Comparison of ENCODE assay signal across 11 cellular contexts in the genomic region with DNA sequence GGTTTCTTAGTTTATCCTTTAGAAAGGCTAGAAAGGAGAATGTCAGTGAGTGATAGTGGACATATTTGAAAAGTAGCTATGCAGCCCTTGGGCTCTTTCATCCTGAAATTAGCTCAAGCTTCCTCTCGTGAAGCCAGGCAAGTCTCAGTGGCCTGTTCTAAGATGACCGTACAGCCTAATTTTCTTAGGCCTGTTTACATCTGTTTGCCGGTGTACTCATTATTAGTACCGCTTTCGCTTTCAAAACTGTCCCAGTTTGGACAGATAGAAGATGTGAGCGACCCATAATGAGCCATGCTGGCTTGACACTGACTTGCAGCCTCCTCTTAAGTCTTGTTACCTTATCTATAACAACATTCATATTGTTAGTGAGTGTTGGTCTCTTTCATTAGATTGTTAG. TPM values are rescaled to one million over a fixed set of nuclear protein-coding genes. Genes with fewer than 3 reads are reported as not detected.
DNase-seq lines count a peak whose midpoint lies in the region; ATAC-seq and TF ChIP-seq lines count a peak whose summit lies in the region.
"Had no signal": no experiment of that assay in that cellular context is flagged by ENCODE, and none has a peak within 500 bp of the region (broad histone marks: within the 10 kb centered on the region; RNA-seq: fewer than 3 reads in every experiment).

No MANE protein-coding gene starts in this region.

- H3K79me2 ChIP-seq in OCI-LY7 (ENCODE audit: insufficient read depth, low read depth, low read length) = no peaks in the 10 kb centered on the region

- peak; percentile 7 for TF ChIP-seq CTCF in GM13976 (IDR thresholded peaks at IDR 0.05; ENCODE audit: borderline replicate concordance, control extremely low read depth, extremely low read depth, insufficient read depth, missing control alignments)
- no peak for TF ChIP-seq CTCF in OCI-LY7 (conservative IDR thresholded peaks at IDR 0.05; ENCODE audit: low read length)
- TF ChIP-seq CTCF in omental fat pad (IDR thresholded peaks at IDR 0.05) = no peak
- TF ChIP-seq CTCF in osteocyte (IDR thresholded peaks at IDR 0.05) = no peak
- TF ChIP-seq CTCF in progenitor cell of endocrine pancreas (IDR thresholded peaks at IDR 0.05; ENCODE audit: unreplicated experiment) = no peak

- H3K27ac Mint-ChIP-seq in stimulated activated naive CD8-positive, alpha-beta T cell treated with anti-CD3 and anti-CD28 coated beads, Interleukin-15, amount 100 ng/mL, for 72 hours = no peak overlapping the region
- H3K27ac Mint-ChIP-seq in osteocyte (ENCODE audit: unreplicated experiment) = no peak overlapping the region
- no peak overlapping the region for H3K27ac Mint-ChIP-seq in progenitor cell of endocrine pancreas

- no peaks in the 10 kb centered on the region for H4K20me1 ChIP-seq in OCI-LY7 (ENCODE audit: insufficient read depth, low read length)

- H3K4me2 ChIP-seq in OCI-LY7 (ENCODE audit: low read length) = peak overlapping the region; percentile 31; the same call in 1 of the 2 replicates

- peaks cover 2% of the 10 kb centered on the region for H3K4me1 ChIP-seq in OCI-LY7 (ENCODE audit: insufficient read depth, low read length, poor library complexity, severe bottlenecking)
- H3K4me1 ChIP-seq: prostate gland had no signal

- no peaks in the 10 kb centered on the region for H3K9me2 ChIP-seq in OCI-LY7 (ENCODE audit: insufficient read depth, low read length)

- DNase-seq in GM13976 (ENCODE audit: low spot score) (peak; percentile 27), OCI-LY7 (ENCODE audit: low spot score) (peak; percentile 27), omental fat pad (ENCODE audit: low spot score) (no peak), osteocyte (ENCODE audit: extremely low spot score, unreplicated experiment) (no peak), progenitor cell of endocrine pancreas (ENCODE audit: low spot score, unreplicated experiment) (no peak)
- DNase-seq in stimulated activated naive CD8-positive, alpha-beta T cell treated with anti-CD3 and anti-CD28 coated beads, Interleukin-15, amount 100 ng/mL, for 72 hours = no peak
- DNase-seq: activated CD4-positive, alpha-beta T cell treated with anti-CD3 and anti-CD28 coated beads for 48 hours had no signal

- H3K9me3 ChIP-seq in OCI-LY7 (ENCODE audit: low read length) = no peaks in the 10 kb centered on the region
- H3K9me3 ChIP-seq: prostate gland had no signal

- no peak overlapping the region for H3K27ac ChIP-seq in OCI-LY7 (ENCODE audit: low read depth, low read length, poor library complexity, severe bottlenecking)
- H3K27ac ChIP-seq: epithelial cell of prostate, prostate gland had no signal

- no TSS peak for BruUV-seq in OCI-LY7 (replicated peaks; lab: Mats Ljungman, UMichigan)

- peak overlapping the region; percentile 21 for H3K4me3 ChIP-seq in OCI-LY7 (ENCODE audit: low read depth, low read length, poor library complexity, severe bottlenecking)
- H3K4me3 ChIP-seq: prostate gland had no signal

- H3K9me3 Mint-ChIP-seq in stimulated activated naive CD8-positive, alpha-beta T cell treated with anti-CD3 and anti-CD28 coated beads, Interleukin-15, amount 100 ng/mL, for 72 hours = no peaks in the 10 kb centered on the region
- H3K9me3 Mint-ChIP-seq in osteocyte (ENCODE audit: unreplicated experiment) (no peaks in the 10 kb centered on the region), progenitor cell of endocrine pancreas (ENCODE audit: low read depth) (peaks cover 3% of the 10 kb centered on the region)

- H3K36me3 Mint-ChIP-seq in osteocyte (ENCODE audit: unreplicated experiment) (no peaks in the 10 kb centered on the region), progenitor cell of endocrine pancreas (ENCODE audit: insufficient read depth) (no peaks in the 10 kb centered on the region)

- in situ Hi-C loops in GM13976 (cut with MboI; ENCODE audit: low sequenced_read_pairs, unreplicated experiment) = no loop called here

- no peaks in the 10 kb centered on the region for H3K4me1 Mint-ChIP-seq in stimulated activated naive CD8-positive, alpha-beta T cell treated with anti-CD3 and anti-CD28 coated beads, Interleukin-15, amount 100 ng/mL, for 72 hours
- H3K4me1 Mint-ChIP-seq in osteocyte (ENCODE audit: unreplicated experiment) (peaks cover 7% of the 10 kb centered on the region), progenitor cell of endocrine pancreas (ENCODE audit: low read depth) (peaks cover 27% of the 10 kb centered on the region)

- CTCF ChIA-PET in OCI-LY7 (lab: Charles Lee; ENCODE audit: unreplicated experiment) = no interaction called here

- no peaks in the 10 kb centered on the region for H3K36me3 ChIP-seq in OCI-LY7 (ENCODE audit: insufficient read depth, low read length)
- H3K36me3 ChIP-seq: prostate gland had no signal

- intact Hi-C loops in OCI-LY7 (cut with micrococcal nuclease; ENCODE audit: unreplicated experiment) = no loop called here

- no peaks in the 10 kb centered on the region for H3K27me3 Mint-ChIP-seq in stimulated activated naive CD8-positive, alpha-beta T cell treated with anti-CD3 and anti-CD28 coated beads, Interleukin-15, amount 100 ng/mL, for 72 hours
- H3K27me3 Mint-ChIP-seq in osteocyte (ENCODE audit: unreplicated experiment) (peaks cover 2% of the 10 kb centered on the region), progenitor cell of endocrine pancreas (no peaks in the 10 kb centered on the region)

- peak; percentile 91 for ATAC-seq in GM21360 (IDR thresholded peaks at IDR 0.05; ENCODE audit: unreplicated experiment)
- ATAC-seq in HG03045 (IDR thresholded peaks at IDR 0.05; ENCODE audit: unreplicated experiment) = peak; percentile 92
- no peak for ATAC-seq in omental fat pad (ENCODE audit: low FRiP score)
- ATAC-seq in stimulated activated naive CD8-positive, alpha-beta T cell treated with anti-CD3 and anti-CD28 coated beads, Interleukin-15, amount 100 ng/mL, for 72 hours = no peak

- H3K4me3 Mint-ChIP-seq in stimulated activated naive CD8-positive, alpha-beta T cell treated with anti-CD3 and anti-CD28 coated beads, Interleukin-15, amount 100 ng/mL, for 72 hours = no peak overlapping the region
- H3K4me3 Mint-ChIP-seq in osteocyte (ENCODE audit: unreplicated experiment) = no peak overlapping the region
- H3K4me3 Mint-ChIP-seq in progenitor cell of endocrine pancreas (ENCODE audit: low read depth) = no peak overlapping the region

- POLR2A ChIA-PET in OCI-LY7 (lab: Charles Lee) = no interaction called here

- peak overlapping the region; percentile 43; the same call in 1 of the 2 replicates for H2AFZ ChIP-seq in OCI-LY7 (ENCODE audit: low read length)

RNA-seq across cellular contexts. Expression of gene ARL14, which starts 5.7 kb away (rescaled TPM):
- not detected in 2 replicates for total RNA-seq in OCI-LY7 (2014; rRNA removed; shearing (Covaris generic))
- not detected in 2 replicates for total RNA-seq in OCI-LY7 (2022)
- total RNA-seq in omental fat pad = not detected
- total RNA-seq in osteocyte = not detected in 2 replicates
- 0.50 and 1.00 TPM in 2 replicates for total RNA-seq in progenitor cell of endocrine pancreas
- total RNA-seq: prostate gland had no signal

Comparison
In these comparisons a context has a peak if more than half of its experiments do, and no peak if none do; other contexts are left out.
1. DNase-seq: peak in GM13976 (single experiment) and OCI-LY7 (single experiment); none in omental fat pad (single experiment), stimulated activated naive CD8-positive, alpha-beta T cell treated with anti-CD3 and anti-CD28 coated beads, Interleukin-15, amount 100 ng/mL, for 72 hours (0 of 2), osteocyte (single experiment) and progenitor cell of endocrine pancreas (single experiment).
2. ATAC-seq: peak in GM21360 (single experiment) and HG03045 (single experiment); none in omental fat pad (single experiment) and stimulated activated naive CD8-positive, alpha-beta T cell treated with anti-CD3 and anti-CD28 coated beads, Interleukin-15, amount 100 ng/mL, for 72 hours (single experiment).